Comparison of ENCODE assay signal across 12 cellular contexts in the genomic region with DNA sequence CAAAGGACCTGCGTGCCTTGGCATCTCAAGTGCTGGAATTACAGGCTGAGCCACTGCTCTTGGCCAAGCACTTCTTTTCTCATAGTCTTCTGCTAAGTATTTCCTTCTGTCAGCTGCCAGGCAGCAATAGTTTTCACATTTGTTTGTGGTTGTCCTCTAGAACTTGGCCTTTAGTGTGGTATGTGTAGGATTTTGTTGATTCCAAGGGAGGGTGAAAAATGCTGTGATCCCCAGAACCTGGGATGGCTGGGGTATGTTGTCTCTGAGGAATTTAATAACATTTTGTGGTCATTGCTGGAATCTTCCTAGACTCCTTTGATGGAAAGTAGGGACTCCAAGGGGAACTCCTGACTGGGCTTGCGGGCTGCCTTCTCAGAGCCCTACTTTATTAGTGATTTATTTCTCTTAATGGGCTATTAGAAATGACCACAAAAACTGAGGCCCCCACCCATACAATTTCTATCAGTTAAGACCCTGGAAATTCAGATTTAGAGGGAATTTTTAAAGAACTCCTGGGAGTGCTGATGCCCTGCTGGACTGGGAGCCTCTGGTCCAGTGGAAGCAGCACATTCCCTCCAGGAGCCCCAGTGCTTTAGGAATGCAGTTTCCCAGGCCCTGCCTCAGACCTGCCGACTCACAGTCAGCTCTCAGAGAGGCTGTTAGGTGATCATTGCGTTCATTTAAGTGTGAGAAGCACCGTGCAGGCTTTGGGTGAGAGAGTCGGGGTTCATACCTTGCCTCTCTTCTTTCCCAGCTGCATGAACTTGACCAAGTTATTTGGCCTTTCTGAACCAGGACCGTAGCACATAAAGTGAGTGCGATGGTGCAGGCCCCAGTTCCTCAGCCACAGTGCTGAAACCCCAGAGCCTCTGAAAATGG. TPM values are rescaled to one million over a fixed set of nuclear protein-coding genes. Genes with fewer than 3 reads are reported as not detected.
DNase-seq lines count a peak whose midpoint lies in the region; ATAC-seq, FAIRE-seq and TF ChIP-seq lines count a peak whose summit lies in the region.
"Had no signal": no experiment of that assay in that cellular context is flagged by ENCODE, and none has a peak within 500 bp of the region (broad histone marks: within the 10 kb centered on the region; RNA-seq: fewer than 3 reads in every experiment).

No MANE protein-coding gene starts in this region.

- in situ Hi-C loops in gastrocnemius medialis (cut with MboI; ENCODE audit: low sequenced_read_pairs in 4 of 4): no loop called here

- H3K9me3 ChIP-seq in MG63 (no peaks in the 10 kb centered on the region), gastrocnemius medialis (no peaks in the 10 kb centered on the region)

- DNase-seq in activated CD4-positive, CD25-positive, alpha-beta regulatory T cell treated with anti-CD3 and anti-CD28 coated beads, Interleukin-2, amount 50 U/mL, for 72 hours: peak; percentile 14
- DNase-seq in MG63: peak; percentile 34
- DNase-seq in dedifferentiated amniotic fluid mesenchymal stem cell (ENCODE audit: extremely low spot score): peak; percentile 61
- DNase-seq in renal cortical epithelial cell (ENCODE audit: low read depth): peak; percentile 82
- no peak for DNase-seq in SKM-1 treated with dmso at 0.1 percent for 144 hours (lab: John Stamatoyannopoulos, UW; ENCODE audit: unreplicated experiment)
- no peak for DNase-seq in gastrocnemius medialis
- DNase-seq in GM12891 (ENCODE audit: insufficient read length, low spot score): no peak
- DNase-seq: NCI-H446, trophoblast cell had no signal

- no peak for TF ChIP-seq POLR2A in gastrocnemius medialis (IDR thresholded peaks at IDR 0.05)
- no peak for TF ChIP-seq POLR2A in GM12891 (IDR thresholded peaks at IDR 0.05; ENCODE audit: low read depth, low read length)

- no peak for ATAC-seq in activated CD4-positive, CD25-positive, alpha-beta regulatory T cell treated with anti-CD3 and anti-CD28 coated beads, Interleukin-2, amount 50 U/mL, for 24 hours
- no peak for ATAC-seq in gastrocnemius medialis

- no peaks in the 10 kb centered on the region for H3K36me3 ChIP-seq in MG63
- H3K36me3 ChIP-seq in gastrocnemius medialis: no peaks in the 10 kb centered on the region

- H3K27me3 ChIP-seq in MG63 (no peaks in the 10 kb centered on the region), gastrocnemius medialis (no peaks in the 10 kb centered on the region)

- TF ChIP-seq CTCF in gastrocnemius medialis (IDR thresholded peaks at IDR 0.05 in 4 of 5, conservative IDR thresholded peaks at IDR 0.05 in 1 of 5): no peak

- H3K4me3 ChIP-seq in MG63: no peak overlapping the region
- H3K4me3 ChIP-seq in gastrocnemius medialis: no peak overlapping the region

- no peak overlapping the region for H3K27ac ChIP-seq in gastrocnemius medialis

- H3K4me1 ChIP-seq in gastrocnemius medialis: no peaks in the 10 kb centered on the region

- intact Hi-C loops in gastrocnemius medialis (cut with DNase I; ENCODE audit: low total_unique reads): no loop called here

- no peak for FAIRE-seq in GM12891 (lab: Jason Lieb, UNC)
- FAIRE-seq: A204.1, keratinocyte had no signal

TF ChIP-seq in GM12891, 5 proteins besides CTCF, POLR2A, EP300 and RAD21:
- TF ChIP-seq POU2F2 (IDR thresholded peaks at IDR 0.05; ENCODE audit: low read depth, low read length) (no peak), PAX5 (IDR thresholded peaks at IDR 0.05; ENCODE audit: insufficient read depth, low read length, severe bottlenecking) (no peak), SPI1 (IDR thresholded peaks at IDR 0.05; ENCODE audit: low read depth, low read length) (no peak), POLR2AphosphoS5 (IDR thresholded peaks at IDR 0.05; ENCODE audit: low read depth, low read length) (no peak)
TF ChIP-seq in GM12891: peak in this region for 0.

RNA-seq across cellular contexts. Expression of a gene that starts 22.7 kb away (rescaled TPM):
- 10.8 and 12.0 TPM in 2 replicates for total RNA-seq in MG63 (2014; rRNA removed; shearing (Covaris generic); ENCODE audit: low replicate concordance)
- 40.1 and 59.5 TPM in 2 replicates for total RNA-seq in renal cortical epithelial cell
- total RNA-seq in gastrocnemius medialis: 10 to 100 TPM in 1 of 4 donors, 1 to 10 TPM in 3; 5.5 to 14.7 (median 6.9) TPM
- 49.2 TPM for polyA plus RNA-seq in GM12891 (2012; ENCODE audit: low read depth, missing spikeins)

Comparison
In these comparisons a context has a peak if more than half of its experiments do, and no peak if none do; other contexts are left out.
1. DNase-seq: peak in activated CD4-positive, CD25-positive, alpha-beta regulatory T cell treated with anti-CD3 and anti-CD28 coated beads, Interleukin-2, amount 50 U/mL, for 72 hours (single experiment), MG63 (single experiment), dedifferentiated amniotic fluid mesenchymal stem cell (single experiment) and renal cortical epithelial cell (single experiment); none in SKM-1 treated with dmso at 0.1 percent for 144 hours (single experiment), gastrocnemius medialis (0 of 2) and GM12891 (single experiment).